Comparison of ENCODE assay signal across 1 cellular context in genomic region chr2:68943581-68944568, GRCh38.
TF ChIP-seq lines count a peak whose summit lies in the region.

No MANE protein-coding gene starts in this region.

TF ChIP-seq in HepG2, 621 proteins besides CTCF, POLR2A, EP300 and RAD21 (continued from another document and continues in another):
- TF ChIP-seq ARID5B (CRISPR knock-in tag; IDR thresholded peaks at IDR 0.05) (peak; percentile 39; the same call in 1 of the 2 replicates), PHF5A (CRISPR knock-in tag; IDR thresholded peaks at IDR 0.05; ENCODE audit: low read depth, unreplicated experiment) (no peak), TFAP4 (IDR thresholded peaks at IDR 0.05; ENCODE audit: borderline replicate concordance, low read depth) (no peak), WIZ (CRISPR knock-in tag; IDR thresholded peaks at IDR 0.05) (no peak; the same call in 1 of the 2 replicates), SMAD3 (CRISPR knock-in tag; IDR thresholded peaks at IDR 0.05) (no peak), ZNF205 (CRISPR knock-in tag; IDR thresholded peaks at IDR 0.05) (peak; percentile 46; the same call in 1 of the 2 replicates), ZNF577 (CRISPR knock-in tag; IDR thresholded peaks at IDR 0.05; ENCODE audit: borderline replicate concordance, low read depth) (no peak), KLF13 (CRISPR knock-in tag; IDR thresholded peaks at IDR 0.05) (no peak), ZNF280D (CRISPR knock-in tag; IDR thresholded peaks at IDR 0.05) (0 out of 2 replicates have a peak, but pooled peaks have one; percentile 49), ZNF737 (CRISPR knock-in tag; IDR thresholded peaks at IDR 0.05; ENCODE audit: borderline replicate concordance) (no peak), ZFP82 (CRISPR knock-in tag; IDR thresholded peaks at IDR 0.05; ENCODE audit: borderline replicate concordance) (no peak), ZSCAN5A (CRISPR knock-in tag; IDR thresholded peaks at IDR 0.05; ENCODE audit: borderline replicate concordance) (no peak), MTERF4 (CRISPR knock-in tag; IDR thresholded peaks at IDR 0.05) (no peak), ZNF850 (CRISPR knock-in tag; conservative IDR thresholded peaks at IDR 0.05) (no peak), ATF4 (CRISPR knock-in tag; IDR thresholded peaks at IDR 0.05) (no peak), ZNF841 (CRISPR knock-in tag; IDR thresholded peaks at IDR 0.05; ENCODE audit: borderline replicate concordance) (no peak), ZNF264 (CRISPR knock-in tag; IDR thresholded peaks at IDR 0.05) (no peak), ZNF333 (CRISPR knock-in tag; IDR thresholded peaks at IDR 0.05; ENCODE audit: borderline replicate concordance) (no peak), HOMEZ (CRISPR knock-in tag; IDR thresholded peaks at IDR 0.05; ENCODE audit: low read depth) (no peak), ZNF101 (CRISPR knock-in tag; IDR thresholded peaks at IDR 0.05; ENCODE audit: borderline replicate concordance, low read depth) (no peak), MYNN (CRISPR knock-in tag; IDR thresholded peaks at IDR 0.05; ENCODE audit: low read depth) (no peak), ZBTB3 (CRISPR knock-in tag; IDR thresholded peaks at IDR 0.05; ENCODE audit: borderline replicate concordance, low read depth) (no peak), KLF11 (CRISPR knock-in tag; IDR thresholded peaks at IDR 0.05) (no peak), BHLHE40 (IDR thresholded peaks at IDR 0.05; ENCODE audit: low read length) (no peak), MNT (IDR thresholded peaks at IDR 0.05) (no peak), PLSCR1 (CRISPR knock-in tag; IDR thresholded peaks at IDR 0.05; ENCODE audit: borderline replicate concordance) (no peak), ZNF253 (CRISPR knock-in tag; IDR thresholded peaks at IDR 0.05; ENCODE audit: borderline replicate concordance) (no peak), ZBTB38 (CRISPR knock-in tag; IDR thresholded peaks at IDR 0.05) (0 out of 2 replicates have a peak, but pooled peaks have one; percentile 27), HNF1A (IDR thresholded peaks at IDR 0.05; ENCODE audit: low read depth) (no peak), HNF1A (CRISPR knock-in tag; IDR thresholded peaks at IDR 0.05; ENCODE audit: borderline replicate concordance) (no peak), CREB1 (IDR thresholded peaks at IDR 0.05) (no peak), CREB1 (CRISPR knock-in tag; IDR thresholded peaks at IDR 0.05) (no peak), SP4 (CRISPR knock-in tag; IDR thresholded peaks at IDR 0.05) (no peak), MAFF (IDR thresholded peaks at IDR 0.05; ENCODE audit: low read depth, low read length) (no peak; the same call in 1 of the 2 replicates), ZNF879 (CRISPR knock-in tag; IDR thresholded peaks at IDR 0.05) (no peak), MYC (CRISPR knock-in tag; IDR thresholded peaks at IDR 0.05; ENCODE audit: borderline replicate concordance) (peak; percentile 17; the same call in 1 of the 2 replicates), KDM1A (CRISPR knock-in tag; IDR thresholded peaks at IDR 0.05) (no peak)
